ENCODE assay signal across 22 cellular contexts in genomic region chr3:124207077-124207476, GRCh38.
"Had no signal": no experiment of that assay in that cellular context is flagged by ENCODE, and none has a peak within 500 bp of the region (broad histone marks: within the 10 kb centered on the region; RNA-seq: fewer than 3 reads in every experiment).

No MANE protein-coding gene starts in this region.

- H3K9me3 ChIP-seq: MG63, SJSA1 had no signal

- H3K27ac ChIP-seq: HL-60, SJSA1, SK-N-MC had no signal

- H3K27me3 ChIP-seq: SJSA1 had no signal

- H3K4me3 ChIP-seq: MG63, SJSA1, SK-N-MC had no signal

- FAIRE-seq: HTR-8/SVneo, RCC 7860 had no signal

- H3K36me3 ChIP-seq: MG63, SJSA1 had no signal

- DNase-seq: KBM-7, MG63, NCI-H1092, NCI-H1105 treated with DMSO at 0.1 percent for 48 hours, NCI-H1417 treated with DMSO at 0.1 percent for 48 hours, NCI-H146, NCI-H1694 treated with DMSO at 0.1 percent for 48 hours, NCI-H1930, NCI-H2081, NCI-H2107, NCI-H2227 treated with DMSO at 0.1 percent for 48 hours, NCI-H524, NCI-H526 treated with DMSO at 0.1 percent for 48 hours, NCI-H748 treated with DMSO at 0.1 percent for 48 hours, Right ventricle myocardium superior, RPMI8226, SIG-M5 had no signal
